ENCODE assay signal across 9 cellular contexts in genomic region chr12:8698830-8699330, GRCh38. TPM values are rescaled to one million over a fixed set of nuclear protein-coding genes. Genes with fewer than 3 reads are reported as not detected.
DNase-seq lines count a peak whose midpoint lies in the region; ATAC-seq and TF ChIP-seq lines count a peak whose summit lies in the region.
"Had no signal": no experiment of that assay in that cellular context is flagged by ENCODE, and none has a peak within 500 bp of the region (broad histone marks: within the 10 kb centered on the region; RNA-seq: fewer than 3 reads in every experiment).

No MANE protein-coding gene starts in this region.

- H3K27me3 ChIP-seq in BLaER1 treated with 17β-estradiol and CSF1 and Interleukin-3, amounts not matched to agents 10 nM and 100 nM: no peaks in the 10 kb centered on the region
- H3K27me3 ChIP-seq in MM.1S (replicated peaks; ENCODE audit: insufficient read depth, low read length): peaks cover 36% of the 10 kb centered on the region
- no peaks in the 10 kb centered on the region for H3K27me3 ChIP-seq in duodenal mucosa (ENCODE audit: control insufficient read depth in 1 of 2, insufficient read depth in 2 of 2, low read length in 2 of 2)

- H3K36me3 Mint-ChIP-seq in natural killer cell: no peaks in the 10 kb centered on the region

- peaks cover 12 to 53% (median 33%) of the 10 kb centered on the region in 11 experiments; a peak in 17 of 22 replicates for H4K20me1 ChIP-seq in BLaER1 treated with 17β-estradiol and CSF1 and Interleukin-3, amounts not matched to agents 10 nM and 100 nM
- H4K20me1 ChIP-seq in MM.1S (ENCODE audit: insufficient read depth, low read length): no peaks in the 10 kb centered on the region

- no peak overlapping the region for H2AFZ ChIP-seq in MM.1S (ENCODE audit: low read length)

- H3K9ac ChIP-seq in BLaER1 treated with 17β-estradiol and CSF1 and Interleukin-3, amounts not matched to agents 10 nM and 100 nM: peak overlapping the region; percentile 86 to 97 (median 94)
- no peak overlapping the region for H3K9ac ChIP-seq in MM.1S (ENCODE audit: low read length)
- H3K9ac ChIP-seq in duodenal mucosa (ENCODE audit: low read depth in 1 of 2, low read length in 2 of 2): peak overlapping the region; percentile 66 to 76

- no peaks in the 10 kb centered on the region for H3K9me3 Mint-ChIP-seq in natural killer cell

- H3K4me1 ChIP-seq in BLaER1 treated with 17β-estradiol and CSF1 and Interleukin-3, amounts not matched to agents 10 nM and 100 nM: peaks cover 39 to 66% (median 55%) of the 10 kb centered on the region in 10 experiments
- H3K4me1 ChIP-seq in MM.1S (ENCODE audit: low read length): no peaks in the 10 kb centered on the region
- H3K4me1 ChIP-seq in duodenal mucosa (ENCODE audit: control insufficient read depth in 1 of 2, insufficient read depth in 2 of 2, low read length in 2 of 2): peaks cover 4 to 7% of the 10 kb centered on the region in 2 donors

- H3K9me3 ChIP-seq in BLaER1 treated with 17β-estradiol and CSF1 and Interleukin-3, amounts not matched to agents 10 nM and 100 nM (replicated peaks in 1 of 11): no peaks in the 10 kb centered on the region
- H3K9me3 ChIP-seq in MM.1S (replicated peaks; ENCODE audit: insufficient read depth, low read length): no peaks in the 10 kb centered on the region
- no peaks in the 10 kb centered on the region for H3K9me3 ChIP-seq in duodenal mucosa (ENCODE audit: control insufficient read depth in 1 of 2, low read length in 2 of 2)

- no peak for TF ChIP-seq CTCF in MM.1S (IDR thresholded peaks at IDR 0.05; ENCODE audit: low read length)
- TF ChIP-seq CTCF in natural killer cell (IDR thresholded peaks at IDR 0.05): no peak

- H3K9me2 ChIP-seq in MM.1S (replicated peaks; ENCODE audit: insufficient read depth, low read length): no peaks in the 10 kb centered on the region

- H3K4me2 ChIP-seq in BLaER1 treated with 17β-estradiol and CSF1 and Interleukin-3, amounts not matched to agents 10 nM and 100 nM: peak overlapping the region; percentile 79 to 95 (median 84)
- peak overlapping the region; percentile 98 for H3K4me2 ChIP-seq in MM.1S (ENCODE audit: low read depth, low read length)

- H3K36me3 ChIP-seq in BLaER1 treated with 17β-estradiol and CSF1 and Interleukin-3, amounts not matched to agents 10 nM and 100 nM: peaks cover 0 to 10% (median 2%) of the 10 kb centered on the region in 11 experiments; a peak in 6 of 22 replicates
- no peaks in the 10 kb centered on the region for H3K36me3 ChIP-seq in MM.1S (replicated peaks; ENCODE audit: insufficient read depth, low read length)
- H3K36me3 ChIP-seq in duodenal mucosa (ENCODE audit: control insufficient read depth in 1 of 2, insufficient read depth in 2 of 2, low read length in 2 of 2): no peaks in the 10 kb centered on the region

- ATAC-seq in natural killer cell (no peak), HG03097 (IDR thresholded peaks at IDR 0.05; ENCODE audit: low FRiP score, unreplicated experiment) (no peak), HG03442 (IDR thresholded peaks at IDR 0.05; ENCODE audit: unreplicated experiment) (no peak)

- H3K27ac ChIP-seq in BLaER1 treated with 17β-estradiol and CSF1 and Interleukin-3, amounts not matched to agents 10 nM and 100 nM: peak overlapping the region; percentile 90 to 95 (median 92); a peak in 20 of 22 replicates
- H3K27ac ChIP-seq in MM.1S (ENCODE audit: low read length): no peak overlapping the region
- H3K27ac ChIP-seq in duodenal mucosa (ENCODE audit: low read depth, low read length): no peak overlapping the region

- H3K4me3 Mint-ChIP-seq in natural killer cell: peak overlapping the region; percentile 80

- H3K27me3 Mint-ChIP-seq in natural killer cell (ENCODE audit: low read depth in 2 of 2): no peaks in the 10 kb centered on the region

- peak overlapping the region; percentile 83 to 94 (median 90) for H3K4me3 ChIP-seq in BLaER1 treated with 17β-estradiol and CSF1 and Interleukin-3, amounts not matched to agents 10 nM and 100 nM
- H3K4me3 ChIP-seq in MM.1S (ENCODE audit: low read length) (peak overlapping the region; percentile 90), duodenal mucosa (ENCODE audit: low read depth in 1 of 2, low read length in 2 of 2) (peak overlapping the region; percentile 57 to 82)

- peaks cover 10% of the 10 kb centered on the region; the same call in 1 of the 2 replicates for H3F3A ChIP-seq in MM.1S (ENCODE audit: insufficient read depth, low read length)

- intact Hi-C loops in natural killer cell (cut with micrococcal nuclease): no loop called here

- no peak for DNase-seq in MM.1S
- no peak for DNase-seq in natural killer cell
- DNase-seq in iPS-NIHi7 (ENCODE audit: extremely low spot score): no peak
- no peak for DNase-seq in NCI-H1105 treated with DMSO at 0.1 percent for 48 hours (lab: John Stamatoyannopoulos, UW)

- no peaks in the 10 kb centered on the region for H3K79me2 ChIP-seq in MM.1S (ENCODE audit: low read length)

- H3K4me1 Mint-ChIP-seq in natural killer cell: peaks cover 28% of the 10 kb centered on the region in 2 donors

- H3K27ac Mint-ChIP-seq in natural killer cell: peak overlapping the region; percentile 48 to 92

RNA-seq across cellular contexts. Expression of gene RIMKLB, which starts 1.1 kb away (rescaled TPM):
- total RNA-seq in natural killer cell: 10 to 100 TPM; 13.7 to 16.3 (median 15.4) TPM

RNA-seq across cellular contexts. Expression of gene MFAP5, which starts 36.3 kb away (rescaled TPM):
- not detected for total RNA-seq in natural killer cell
- total RNA-seq: activated CD8-positive, alpha-beta memory T cell treated with anti-CD3 and anti-CD28 coated beads for 36 hours had no signal

Comparison
In these comparisons a context has a peak if more than half of its experiments do, and no peak if none do; other contexts are left out.
1. H3K27ac ChIP-seq: peak in BLaER1 treated with 17β-estradiol and CSF1 and Interleukin-3, amounts not matched to agents 10 nM and 100 nM (11 of 11); none in MM.1S (single experiment) and duodenal mucosa (single experiment).
2. Peak in every context shown above with its lines, with median percentiles within 50 percentile points of each other: H3K4me3 ChIP-seq.